ENCODE assay signal across 13 cellular contexts in genomic region chr18:54181856-54182612, GRCh38. TPM values are rescaled to one million over a fixed set of nuclear protein-coding genes. Genes with fewer than 3 reads are reported as not detected.
DNase-seq lines count a peak whose midpoint lies in the region; ATAC-seq and TF ChIP-seq lines count a peak whose summit lies in the region.
"Had no signal": no experiment of that assay in that cellular context is flagged by ENCODE, and none has a peak within 500 bp of the region (broad histone marks: within the 10 kb centered on the region; RNA-seq: fewer than 3 reads in every experiment).

No MANE protein-coding gene starts in this region.

- intact Hi-C loops in adrenal gland (cut with DNase I) = no loop called here

- H4K5ac ChIP-seq in mesendoderm (ENCODE audit: low read length) = no peak overlapping the region

- H3K36me3 ChIP-seq in mesendoderm (ENCODE audit: control insufficient read depth, insufficient read depth, low read length) (no peaks in the 10 kb centered on the region), adrenal gland (replicated peaks in 1 of 2) (no peaks in the 10 kb centered on the region)

- H3K23ac ChIP-seq in mesendoderm (ENCODE audit: low read length) = no peak overlapping the region

- no peak overlapping the region for H2BK5ac ChIP-seq in mesendoderm (ENCODE audit: low read length)

- H2BK120ac ChIP-seq in mesendoderm (ENCODE audit: low read depth, low read length) = no peak overlapping the region

- no peak overlapping the region for H3K4ac ChIP-seq in mesendoderm (ENCODE audit: low read depth, low read length)

- H3K56ac ChIP-seq in mesendoderm (ENCODE audit: low read length) = no peak overlapping the region

- H3K27ac ChIP-seq in mesendoderm (ENCODE audit: low read depth, low read length) (no peak overlapping the region), adrenal gland (no peak overlapping the region)

- H3K79me2 ChIP-seq in mesendoderm (ENCODE audit: control insufficient read depth, insufficient read depth, low read length) = no peaks in the 10 kb centered on the region

- no peak overlapping the region for H3K4me3 ChIP-seq in fibroblast of mammary gland (ENCODE audit: control insufficient read depth, low read depth, low read length)
- H3K4me3 ChIP-seq in mesendoderm (ENCODE audit: low read length) = no peak overlapping the region
- H3K4me3 ChIP-seq in adrenal gland = no peak overlapping the region

- H3K27me3 ChIP-seq in mesendoderm (ENCODE audit: insufficient read depth, low read length, poor library complexity) (no peaks in the 10 kb centered on the region), adrenal gland (no peaks in the 10 kb centered on the region)

- H3K9me3 ChIP-seq in adrenal gland (replicated peaks in 1 of 3) = no peaks in the 10 kb centered on the region

- H4K8ac ChIP-seq in mesendoderm (ENCODE audit: low read depth, low read length) = no peak overlapping the region

- WGBS in mesendoderm (ENCODE audit: extremely low coverage, insufficient coverage, low lambda C conversion rate) = no CpG with 5 or more reads among the region's 1 CpG
- WGBS in adrenal gland, 4 donors = 86 to 97% (median 93%) methylated on average over 1 of the region's 1 CpG

- no peak overlapping the region for H2BK15ac ChIP-seq in mesendoderm (replicated peaks; ENCODE audit: low read depth)

- no peak overlapping the region for H2AK5ac ChIP-seq in mesendoderm (ENCODE audit: low read length)

- no peak for TF ChIP-seq CTCF in fibroblast of mammary gland (conservative IDR thresholded peaks at IDR 0.05; ENCODE audit: control insufficient read depth, insufficient read depth, low read depth, low read length)
- no peak for TF ChIP-seq CTCF in adrenal gland (IDR thresholded peaks at IDR 0.05)

- ATAC-seq in GM18511 (IDR thresholded peaks at IDR 0.05; ENCODE audit: unreplicated experiment) (peak; percentile 64), GM21367 (IDR thresholded peaks at IDR 0.05; ENCODE audit: unreplicated experiment) (peak; percentile 53), HG03354 (IDR thresholded peaks at IDR 0.05; ENCODE audit: poor library complexity, severe bottlenecking, unreplicated experiment) (peak; percentile 69)

- TF ChIP-seq POLR2A in adrenal gland (IDR thresholded peaks at IDR 0.05) = no peak

- no peaks in the 10 kb centered on the region for H3K79me1 ChIP-seq in mesendoderm (ENCODE audit: low read length)

- no peak overlapping the region for H3K18ac ChIP-seq in mesendoderm (ENCODE audit: low read length)

- DNase-seq in fibroblast of mammary gland (ENCODE audit: low read depth) (peak; percentile 23), mesendoderm (no peak), adrenal gland (no peak), SIG-M5 treated with dmso at 0.1 percent for 504 hours (lab: John Stamatoyannopoulos, UW; ENCODE audit: unreplicated experiment) (no peak), NCI-H187 treated with DMSO at 0.1 percent for 48 hours (lab: John Stamatoyannopoulos, UW) (no peak)
- DNase-seq: activated T-cell treated with anti-CD3 and anti-CD28 coated beads, Interleukin-2, amount 50 U/mL, for 24 hours; H7; KBM-7; naive B cell; NCI-H524 treated with DMSO at 0.1 percent for 48 hours had no signal

- H3K4me1 ChIP-seq in mesendoderm (ENCODE audit: control insufficient read depth, low read depth, low read length) (no peaks in the 10 kb centered on the region), adrenal gland (replicated peaks in 1 of 2) (no peaks in the 10 kb centered on the region)

- no peak overlapping the region for H3K9ac ChIP-seq in mesendoderm (ENCODE audit: low read length)

- no peak overlapping the region for H3K4me2 ChIP-seq in mesendoderm (ENCODE audit: low read length)

RNA-seq across cellular contexts. Expression of gene MBD2, which starts 42.4 kb away (rescaled TPM):
- polyA plus RNA-seq in mesendoderm (2013, experiment 1 of 2) = 25.3 TPM
- polyA plus RNA-seq in mesendoderm (2013, experiment 2 of 2) = 23.3 TPM
- total RNA-seq in adrenal gland = 10 to 100 TPM; 13.5 to 70.8 (median 39.7) TPM
- polyA plus RNA-seq in adrenal gland = 10 to 100 TPM; 27.6 to 51.3 (median 32.4) TPM
